Comparison of ENCODE assay signal across 27 cellular contexts in genomic region chr5:1726469-1726865, GRCh38.
DNase-seq lines count a peak whose midpoint lies in the region; ATAC-seq and TF ChIP-seq lines count a peak whose summit lies in the region.
"Had no signal": no experiment of that assay in that cellular context is flagged by ENCODE, and none has a peak within 500 bp of the region (broad histone marks: within the 10 kb centered on the region; RNA-seq: fewer than 3 reads in every experiment).

No MANE protein-coding gene starts in this region.

- peaks cover 7 to 10% of the 10 kb centered on the region in 2 donors for H3K27me3 Mint-ChIP-seq in natural killer cell (ENCODE audit: low read depth in 2 of 2)
- H3K27me3 Mint-ChIP-seq in natural killer cell treated with Interleukin-12 subunit alpha and Interleukin-12 subunit beta and Interleukin-15 and Interleukin-18, amount 100 ng/mL, for 72 hours = peaks cover 15% of the 10 kb centered on the region in 2 donors
- H3K27me3 Mint-ChIP-seq: brain had no signal

- H3K27me3 ChIP-seq in prostate gland (replicated peaks; ENCODE audit: insufficient read depth) = no peaks in the 10 kb centered on the region
- H3K27me3 ChIP-seq: pancreas had no signal

- DNase-seq in natural killer cell (peak; percentile 11), ecto neural progenitor cell (ENCODE audit: low spot score) (peak; percentile 37), prostate gland (ENCODE audit: low spot score) (peak; percentile 3), NCI-H2107 treated with DMSO at 0.1 percent for 48 hours (lab: John Stamatoyannopoulos, UW; ENCODE audit: unreplicated experiment) (no peak), activated T-cell treated with anti-CD3 and anti-CD28 coated beads for 4 hours (no peak)
- no peak for DNase-seq in natural killer cell treated with Interleukin-12 subunit alpha and Interleukin-12 subunit beta and Interleukin-15 and Interleukin-18, amount 100 ng/mL, for 72 hours (ENCODE audit: low spot score)
- DNase-seq in stimulated activated CD4-positive, alpha-beta T cell treated with anti-CD3 and anti-CD28 coated beads, Interleukin-2, amount 100 ng/mL, for 48 hours = no peak
- DNase-seq: ACHN; activated CD8-positive, alpha-beta T cell treated with anti-CD3 and anti-CD28 coated beads, Interleukin-2, amount 10 ng/mL, durations not matched to agents 7 days and 5 days; activated naive CD4-positive, alpha-beta T cell treated with anti-CD3 and anti-CD28 coated beads for 36 hours; activated T-cell treated with anti-CD3 and anti-CD28 coated beads, Interleukin-2, amount 50 U/mL, for 4 hours; BE2C; DMS153; KBM-7; midbrain; NCI-H1105; NCI-H187 treated with DMSO at 0.1 percent for 48 hours; right cardiac atrium; stimulated activated CD4-positive, alpha-beta T cell treated with anti-CD3 and anti-CD28 coated beads, Interleukin-12 subunit alpha, Interleukin-12 subunit beta, amount 100 ng/mL, for 4 hours; stimulated activated naive CD4-positive, alpha-beta T cell treated with Interleukin-2 at 50 U/mL for 16 hours had no signal

- TF ChIP-seq CTCF in natural killer cell (IDR thresholded peaks at IDR 0.05) (no peak), prostate gland (IDR thresholded peaks at IDR 0.05) (no peak)

- H3K4me3 Mint-ChIP-seq in natural killer cell = no peak overlapping the region
- no peak overlapping the region for H3K4me3 Mint-ChIP-seq in natural killer cell treated with Interleukin-12 subunit alpha and Interleukin-12 subunit beta and Interleukin-15 and Interleukin-18, amount 100 ng/mL, for 72 hours
- H3K4me3 Mint-ChIP-seq: activated CD8-positive, alpha-beta T cell treated with anti-CD3 and anti-CD28 coated beads, Interleukin-2, amount 10 ng/mL, durations not matched to agents 7 days and 5 days; activated T-cell treated with anti-CD3 and anti-CD28 coated beads, Interleukin-2, amount 50 U/mL, for 4 hours; brain had no signal

- H3K9me3 ChIP-seq in prostate gland = no peaks in the 10 kb centered on the region
- H3K9me3 ChIP-seq: BE2C, HAP-1, pancreas, thoracic aorta had no signal

- no peaks in the 10 kb centered on the region for H3K4me1 ChIP-seq in prostate gland (replicated peaks)
- H3K4me1 ChIP-seq: BE2C, HAP-1, pancreas had no signal

- no peaks in the 10 kb centered on the region for H3K36me3 Mint-ChIP-seq in natural killer cell
- H3K36me3 Mint-ChIP-seq in natural killer cell treated with Interleukin-12 subunit alpha and Interleukin-12 subunit beta and Interleukin-15 and Interleukin-18, amount 100 ng/mL, for 72 hours = no peaks in the 10 kb centered on the region
- H3K36me3 Mint-ChIP-seq: brain had no signal

- H3K4me3 ChIP-seq in prostate gland = no peak overlapping the region
- H3K4me3 ChIP-seq: HAP-1, pancreas, thoracic aorta had no signal

- H3K27ac Mint-ChIP-seq in natural killer cell = no peak overlapping the region
- H3K27ac Mint-ChIP-seq in natural killer cell treated with Interleukin-12 subunit alpha and Interleukin-12 subunit beta and Interleukin-15 and Interleukin-18, amount 100 ng/mL, for 72 hours = no peak overlapping the region
- H3K27ac Mint-ChIP-seq: activated CD8-positive, alpha-beta T cell treated with anti-CD3 and anti-CD28 coated beads, Interleukin-2, amount 10 ng/mL, durations not matched to agents 7 days and 5 days; activated naive CD4-positive, alpha-beta T cell treated with anti-CD3 and anti-CD28 coated beads for 36 hours; brain had no signal

- WGBS in prostate gland = 94% methylated on average over 11 of the region's 11 CpGs

- H3K27ac ChIP-seq in prostate gland = no peak overlapping the region
- H3K27ac ChIP-seq: pancreas, thoracic aorta had no signal

- H3K9me3 Mint-ChIP-seq in natural killer cell = no peaks in the 10 kb centered on the region
- H3K9me3 Mint-ChIP-seq in natural killer cell treated with Interleukin-12 subunit alpha and Interleukin-12 subunit beta and Interleukin-15 and Interleukin-18, amount 100 ng/mL, for 72 hours = no peaks in the 10 kb centered on the region
- H3K9me3 Mint-ChIP-seq: activated naive CD4-positive, alpha-beta T cell treated with anti-CD3 and anti-CD28 coated beads for 36 hours; activated T-cell treated with anti-CD3 and anti-CD28 coated beads, Interleukin-2, amount 50 U/mL, for 4 hours; brain; naive thymus-derived CD8-positive, alpha-beta T cell had no signal

- no peak for TF ChIP-seq POLR2A in prostate gland (IDR thresholded peaks at IDR 0.05)

- peaks cover 0 to 6% of the 10 kb centered on the region in 2 donors for H3K4me1 Mint-ChIP-seq in natural killer cell
- H3K4me1 Mint-ChIP-seq in natural killer cell treated with Interleukin-12 subunit alpha and Interleukin-12 subunit beta and Interleukin-15 and Interleukin-18, amount 100 ng/mL, for 72 hours (ENCODE audit: low read depth in 2 of 2) = no peaks in the 10 kb centered on the region
- H3K4me1 Mint-ChIP-seq: brain had no signal

- ATAC-seq in natural killer cell = no peak
- no peak for ATAC-seq in natural killer cell treated with Interleukin-12 subunit alpha and Interleukin-12 subunit beta and Interleukin-15 and Interleukin-18, amount 100 ng/mL, for 72 hours
- ATAC-seq: activated CD4-positive, CD25-positive, alpha-beta regulatory T cell treated with anti-CD3 and anti-CD28 coated beads, Interleukin-2, amount 50 U/mL, for 24 hours; activated CD8-positive, alpha-beta T cell treated with anti-CD3 and anti-CD28 coated beads, Interleukin-2, amount 10 ng/mL, durations not matched to agents 7 days and 5 days; activated T-cell treated with anti-CD3 and anti-CD28 coated beads, Interleukin-2, amount 50 U/mL, for 4 hours; naive thymus-derived CD8-positive, alpha-beta T cell; Panc1; pancreas; right cardiac atrium had no signal

- no peaks in the 10 kb centered on the region for H3K36me3 ChIP-seq in prostate gland
- H3K36me3 ChIP-seq: BE2C, HAP-1, pancreas, thoracic aorta had no signal

- intact Hi-C loops in natural killer cell (cut with micrococcal nuclease) = no loop called here
- intact Hi-C loops in prostate gland (cut with DNase I) = no loop called here

Comparison
In these comparisons a context has a peak if more than half of its experiments do, and no peak if none do; other contexts are left out.
1. DNase-seq: peak in natural killer cell (single experiment), ecto neural progenitor cell (single experiment) and prostate gland (single experiment); none in natural killer cell treated with Interleukin-12 subunit alpha and Interleukin-12 subunit beta and Interleukin-15 and Interleukin-18, amount 100 ng/mL, for 72 hours (single experiment), NCI-H2107 treated with DMSO at 0.1 percent for 48 hours (single experiment), stimulated activated CD4-positive, alpha-beta T cell treated with anti-CD3 and anti-CD28 coated beads, Interleukin-2, amount 100 ng/mL, for 48 hours (0 of 2) and activated T-cell treated with anti-CD3 and anti-CD28 coated beads for 4 hours (single experiment).